In the genomic region with DNA sequence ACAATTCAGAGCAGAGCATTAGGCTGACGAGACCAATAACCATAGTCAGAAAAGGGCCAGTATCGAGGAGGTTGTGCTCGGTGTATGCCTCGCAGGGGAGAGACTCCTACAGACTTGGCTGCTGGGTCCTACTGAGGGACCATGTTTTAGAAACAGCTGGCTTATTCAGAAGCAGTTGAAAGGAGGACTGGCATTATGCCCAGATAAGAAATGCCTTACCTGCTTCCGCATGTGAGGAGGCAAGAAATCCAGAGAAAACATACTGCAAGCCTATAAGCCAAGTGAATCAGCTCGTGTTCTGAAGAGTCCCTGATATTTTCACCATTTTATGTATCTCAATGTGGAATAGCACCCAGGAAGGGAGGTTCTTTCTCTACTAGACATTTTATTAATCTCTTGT, we compare ENCODE assay signal across 19 cellular contexts.
"Had no signal": no experiment of that assay in that cellular context is flagged by ENCODE, and none has a peak within 500 bp of the region (broad histone marks: within the 10 kb centered on the region; RNA-seq: fewer than 3 reads in every experiment).

No MANE protein-coding gene starts in this region.

- H3K9me3 Mint-ChIP-seq: memory B cell, type B pancreatic cell had no signal

- H3K36me3 Mint-ChIP-seq: memory B cell; stimulated activated naive B cell treated with anti-CD40 and anti-IgM and Interleukin-4, amounts not matched to agents 10 μg/mL and 1 μg/mL and 100 μg/mL, for 72 hours; type B pancreatic cell; WTC11 had no signal

- H3K4me1 ChIP-seq: colonic mucosa, heart left ventricle, left lung, prostate gland, right lobe of liver had no signal

- H3K27ac ChIP-seq: colonic mucosa, heart left ventricle, left lung, prostate gland, right lobe of liver had no signal

- H3K36me3 ChIP-seq: colonic mucosa, heart left ventricle, left lung, prostate gland, right lobe of liver had no signal

- H3K9me3 ChIP-seq: colonic mucosa, prostate gland, right lobe of liver had no signal

- FAIRE-seq: frontal cortex had no signal

- H3K27ac Mint-ChIP-seq: activated naive CD4-positive, alpha-beta T cell treated with anti-CD3 and anti-CD28 coated beads for 36 hours; activated T-helper 17 cell treated with anti-CD3 and anti-CD28 coated beads, Interleukin-2, amount 50 U/mL, for 72 hours; memory B cell; natural killer cell treated with Interleukin-12 subunit alpha and Interleukin-12 subunit beta and Interleukin-15 and Interleukin-18, amount 100 ng/mL, for 72 hours; stimulated activated naive B cell treated with anti-CD40 and anti-IgM and Interleukin-4, amounts not matched to agents 10 μg/mL and 1 μg/mL and 100 μg/mL, for 72 hours; type B pancreatic cell; WTC11 had no signal

- H3K27me3 ChIP-seq: colonic mucosa, heart left ventricle, left lung, right lobe of liver had no signal

- DNase-seq: activated CD4-positive, alpha-beta T cell treated with anti-CD3 and anti-CD28 coated beads for 48 hours; activated CD8-positive, alpha-beta memory T cell treated with anti-CD3 and anti-CD28 coated beads for 24 hours; activated naive CD4-positive, alpha-beta T cell treated with anti-CD3 and anti-CD28 coated beads for 36 hours; caudate nucleus; colonic mucosa; heart left ventricle; left lung; occipital lobe; right lobe of liver; stimulated activated CD4-positive, alpha-beta T cell treated with anti-CD3 and anti-CD28 coated beads, Interleukin-2, amount 100 ng/mL, for 24 hours; stimulated activated naive B cell treated with anti-CD40 and anti-IgM and Interleukin-4, amounts not matched to agents 10 μg/mL and 1 μg/mL and 100 μg/mL, for 72 hours; substantia nigra had no signal

- H3K27me3 Mint-ChIP-seq: activated T-helper 17 cell treated with anti-CD3 and anti-CD28 coated beads, Interleukin-2, amount 50 U/mL, for 72 hours; memory B cell; natural killer cell treated with Interleukin-12 subunit alpha and Interleukin-12 subunit beta and Interleukin-15 and Interleukin-18, amount 100 ng/mL, for 72 hours; stimulated activated naive B cell treated with anti-CD40 and anti-IgM and Interleukin-4, amounts not matched to agents 10 μg/mL and 1 μg/mL and 100 μg/mL, for 72 hours; type B pancreatic cell had no signal

- H3K4me1 Mint-ChIP-seq: activated T-helper 17 cell treated with anti-CD3 and anti-CD28 coated beads, Interleukin-2, amount 50 U/mL, for 72 hours; memory B cell; stimulated activated naive B cell treated with anti-CD40 and anti-IgM and Interleukin-4, amounts not matched to agents 10 μg/mL and 1 μg/mL and 100 μg/mL, for 72 hours had no signal

- H3K4me3 ChIP-seq: colonic mucosa, heart left ventricle, left lung, prostate gland, right lobe of liver had no signal

- ATAC-seq: activated T-helper 17 cell treated with anti-CD3 and anti-CD28 coated beads, Interleukin-2, amount 50 U/mL, for 72 hours; heart left ventricle; left lung; natural killer cell treated with Interleukin-12 subunit alpha and Interleukin-12 subunit beta and Interleukin-15 and Interleukin-18, amount 100 ng/mL, for 72 hours; right lobe of liver; stimulated activated naive B cell treated with anti-CD40 and anti-IgM and Interleukin-4, amounts not matched to agents 10 μg/mL and 1 μg/mL and 100 μg/mL, for 72 hours; WTC11 had no signal

- H3K4me3 Mint-ChIP-seq: activated naive CD4-positive, alpha-beta T cell treated with anti-CD3 and anti-CD28 coated beads for 36 hours; activated T-helper 17 cell treated with anti-CD3 and anti-CD28 coated beads, Interleukin-2, amount 50 U/mL, for 72 hours; memory B cell; natural killer cell treated with Interleukin-12 subunit alpha and Interleukin-12 subunit beta and Interleukin-15 and Interleukin-18, amount 100 ng/mL, for 72 hours; stimulated activated naive B cell treated with anti-CD40 and anti-IgM and Interleukin-4, amounts not matched to agents 10 μg/mL and 1 μg/mL and 100 μg/mL, for 72 hours; type B pancreatic cell; WTC11 had no signal
